Comparison of ENCODE assay signal across 12 cellular contexts in the genomic region with DNA sequence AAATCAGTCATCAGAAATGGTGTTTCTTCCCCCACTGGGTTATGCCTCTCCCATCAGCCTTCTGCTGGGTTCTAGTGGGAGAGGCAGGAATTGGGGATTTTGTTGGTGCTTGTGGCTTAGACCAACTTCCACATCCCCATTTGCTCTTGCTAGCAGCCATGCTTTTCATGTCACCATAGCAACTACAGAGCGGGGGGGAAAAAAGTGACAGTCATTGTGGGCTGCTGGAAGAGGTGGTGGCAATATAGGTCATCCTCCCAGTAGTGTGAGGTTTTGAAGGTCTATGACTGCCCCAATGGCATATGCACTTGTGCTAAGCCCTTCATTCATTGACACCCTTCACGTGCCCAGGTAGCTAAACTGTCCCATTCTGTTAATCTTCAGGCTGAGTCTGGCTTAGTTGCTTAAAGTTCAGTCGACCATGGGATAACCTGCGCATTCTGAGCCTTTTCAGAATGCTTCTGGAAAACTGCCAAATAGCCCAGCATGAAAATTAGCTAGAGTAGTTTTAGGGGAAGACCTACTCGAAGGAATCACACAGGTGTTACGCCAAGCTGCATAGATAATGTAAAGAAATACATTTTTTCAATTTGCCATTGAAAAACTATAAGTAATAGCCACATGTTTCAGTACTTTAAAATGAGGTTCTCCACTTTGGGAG. TPM values are rescaled to one million over a fixed set of nuclear protein-coding genes. Genes with fewer than 3 reads are reported as not detected.
DNase-seq lines count a peak whose midpoint lies in the region; ATAC-seq, FAIRE-seq and TF ChIP-seq lines count a peak whose summit lies in the region.
"Had no signal": no experiment of that assay in that cellular context is flagged by ENCODE, and none has a peak within 500 bp of the region (broad histone marks: within the 10 kb centered on the region; RNA-seq: fewer than 3 reads in every experiment).

No MANE protein-coding gene starts in this region.

- no peak overlapping the region for H2BK5ac ChIP-seq in H1 (ENCODE audit: low read depth, low read length)

- H3K27ac ChIP-seq in H1 (ENCODE audit: low read depth, low read length) (no peak overlapping the region), body of pancreas (no peak overlapping the region)
- H3K27ac ChIP-seq: gastroesophageal sphincter, sigmoid colon had no signal

- no peaks in the 10 kb centered on the region for H3K79me2 ChIP-seq in H1 (ENCODE audit: control insufficient read depth in 1 of 2, insufficient read depth in 2 of 2, low read length in 2 of 2)

- POLR2A ChIA-PET in H1 (lab: Charles Lee; ENCODE audit: partially characterized antibody): interaction anchor here (1.3 kb wide), 1 partner anchor 9 kb away, joined by 4 read pairs; no protein-coding TSS in a partner anchor

- no peaks in the 10 kb centered on the region for H3K79me1 ChIP-seq in H1 (ENCODE audit: low read depth, low read length)

- H3K23me2 ChIP-seq in H1 (ENCODE audit: low read depth, low read length): peaks cover 2% of the 10 kb centered on the region; the same call in 1 of the 2 replicates

- H3K9me3 ChIP-seq in H1 (ENCODE audit: insufficient read depth in 2 of 2, low read depth in 1 of 2, low read length in 1 of 2): no peaks in the 10 kb centered on the region
- no peaks in the 10 kb centered on the region for H3K9me3 ChIP-seq in body of pancreas
- H3K9me3 ChIP-seq: Caco-2, gastroesophageal sphincter, sigmoid colon had no signal

- no peak overlapping the region for H4K8ac ChIP-seq in H1 (ENCODE audit: extremely low read depth, insufficient read depth, low read length)

- no peaks in the 10 kb centered on the region for H4K20me1 ChIP-seq in H1 (replicated peaks in 1 of 2; ENCODE audit: control insufficient read depth in 1 of 2, insufficient read depth in 2 of 2, low read length in 2 of 2)

- TF ChIP-seq RAD21 in H1 (IDR thresholded peaks at IDR 0.05 in 1 of 2, conservative IDR thresholded peaks at IDR 0.05 in 1 of 2; ENCODE audit: low read depth in 2 of 2, low read length in 2 of 2): no peak

- H3K4me1 ChIP-seq in H1 (replicated peaks in 1 of 4; ENCODE audit: control insufficient read depth in 3 of 4, insufficient read depth in 4 of 4, low read length in 3 of 4): peaks cover 3 to 24% (median 16%) of the 10 kb centered on the region in 4 experiments; a peak in 4 of 7 replicates
- no peaks in the 10 kb centered on the region for H3K4me1 ChIP-seq in body of pancreas

- FAIRE-seq in H1 (lab: Jason Lieb, UNC): no peak

- H2BK120ac ChIP-seq in H1 (replicated peaks; ENCODE audit: low read depth, low read length): no peak overlapping the region

- intact Hi-C loops in body of pancreas (cut with DNase I): no loop called here

- in situ Hi-C loops in Caki2 (cut with HindIII; ENCODE audit: low pct_unique_long_range_greater_than_20kb, low sequenced_read_pairs): no loop called here

- no peak for TF ChIP-seq POLR2A in H1 (IDR thresholded peaks at IDR 0.05; ENCODE audit: control extremely low read depth in 1 of 2, low read depth in 2 of 2, low read length in 2 of 2)
- TF ChIP-seq POLR2A in body of pancreas (IDR thresholded peaks at IDR 0.05): no peak

- no peak overlapping the region for H4K5ac ChIP-seq in H1 (ENCODE audit: insufficient read length, low read depth, low read length)

- CTCF ChIA-PET in H1 (lab: Charles Lee; ENCODE audit: partially characterized antibody): interaction anchor here (3.3 kb wide), 1 partner anchor 30 kb away, joined by 10 read pairs; no protein-coding TSS in a partner anchor

- no peak overlapping the region for H3K14ac ChIP-seq in H1 (ENCODE audit: insufficient read length)

- no peak overlapping the region for H3K18ac ChIP-seq in H1 (ENCODE audit: extremely low read depth, low read length)

- no peak overlapping the region for H2AFZ ChIP-seq in H1 (ENCODE audit: low read length)

- 97% methylated on average over 6 of the region's 6 CpGs; no CpG with 5 or more reads in 1 of the 2 experiments for WGBS in H1 (ENCODE audit: extremely low coverage in 1 of 2, insufficient coverage in 1 of 2, insufficient read length in 1 of 2, insufficient replicate concordance in 2 of 2, low coverage in 1 of 2, low lambda C conversion rate in 2 of 2, missing lambda C conversion rate in 1 of 2), 2 experiments
- 83 to 90% methylated on average over 6 of the region's 6 CpGs for WGBS in body of pancreas, 2 donors

- ATAC-seq in HG02610 (IDR thresholded peaks at IDR 0.05; ENCODE audit: unreplicated experiment) (peak; percentile 58), body of pancreas (no peak)
- ATAC-seq: gastroesophageal sphincter had no signal

- H2BK15ac ChIP-seq in H1 (ENCODE audit: low read length): no peak overlapping the region

- no peak for TF ChIP-seq CTCF in H1 (IDR thresholded peaks at IDR 0.05; ENCODE audit: control extremely low read depth in 1 of 3, insufficient read depth in 1 of 3, low read depth in 1 of 3, low read length in 3 of 3)
- no peak for TF ChIP-seq CTCF in body of pancreas (IDR thresholded peaks at IDR 0.05)

- H3K4me3 ChIP-seq in H1 (ENCODE audit: extremely low read depth in 1 of 4, insufficient read depth in 2 of 4, low read depth in 3 of 4, low read length in 4 of 4) (no peak overlapping the region), body of pancreas (no peak overlapping the region)
- H3K4me3 ChIP-seq: gastroesophageal sphincter, sigmoid colon had no signal

- peaks cover 0 to 3% (median 0%) of the 10 kb centered on the region in 4 experiments; a peak in 1 of 8 replicates for H3K36me3 ChIP-seq in H1 (ENCODE audit: control insufficient read depth in 2 of 4, insufficient read depth in 4 of 4, low read length in 3 of 4)
- H3K36me3 ChIP-seq in body of pancreas (replicated peaks in 1 of 2; ENCODE audit: insufficient read depth in 1 of 2, low read depth in 2 of 2): no peaks in the 10 kb centered on the region
- H3K36me3 ChIP-seq: gastroesophageal sphincter, sigmoid colon had no signal

- no peak overlapping the region for H3K4ac ChIP-seq in H1 (replicated peaks; ENCODE audit: insufficient read length, low read depth, low read length)

- H3K56ac ChIP-seq in H1 (replicated peaks; ENCODE audit: insufficient read length, low read depth, low read length): no peak overlapping the region

- no peak overlapping the region for H3K23ac ChIP-seq in H1 (ENCODE audit: insufficient read length)

- no peaks in the 10 kb centered on the region; a peak in 1 of 7 replicates for H3K27me3 ChIP-seq in H1 (replicated peaks in 1 of 4; ENCODE audit: control insufficient read depth in 3 of 4, extremely low read depth in 1 of 4, insufficient read depth in 3 of 4, low read length in 3 of 4)
- H3K27me3 ChIP-seq in body of pancreas: no peaks in the 10 kb centered on the region
- H3K27me3 ChIP-seq: gastroesophageal sphincter, sigmoid colon had no signal

- H2AK5ac ChIP-seq in H1 (ENCODE audit: low read depth, low read length): no peak overlapping the region

- peak overlapping the region; percentile 23; the same call in 1 of the 2 replicates for H2BK12ac ChIP-seq in H1 (ENCODE audit: low read depth, low read length)

- no peak overlapping the region for H3K4me2 ChIP-seq in H1 (ENCODE audit: insufficient read depth in 1 of 2, low read depth in 2 of 2, low read length in 2 of 2)

- DNase-seq in Caki2 (ENCODE audit: low read depth): peak; percentile 51
- peak; percentile 33 for DNase-seq in NCI-H345 (lab: John Stamatoyannopoulos, UW)
- DNase-seq in H1 (ENCODE audit: low read depth in 1 of 2, low spot score in 2 of 2): peak in 1 of 2 experiments; percentile 46
- no peak for DNase-seq in body of pancreas
- no peak for DNase-seq in activated CD8-positive, alpha-beta memory T cell treated with anti-CD3 and anti-CD28 coated beads, Interleukin-2, amount 50 U/mL, for 48 hours
- DNase-seq in NCI-H1436 (lab: John Stamatoyannopoulos, UW): no peak
- DNase-seq in LoVo (ENCODE audit: low spot score): no peak
- DNase-seq: Caco-2; central memory CD4-positive, alpha-beta T cell; sigmoid colon had no signal

- H3K9ac ChIP-seq in H1 (replicated peaks in 1 of 4; ENCODE audit: extremely low read depth in 1 of 4, low read depth in 3 of 4, low read length in 3 of 4): no peak overlapping the region

- TF ChIP-seq EP300 in H1 (IDR thresholded peaks at IDR 0.05; ENCODE audit: borderline replicate concordance in 1 of 2, low read depth in 2 of 2, low read length in 2 of 2): no peak

- H4K91ac ChIP-seq in H1 (replicated peaks; ENCODE audit: insufficient read length, low read length): no peak overlapping the region

- no peak overlapping the region for H2BK20ac ChIP-seq in H1 (ENCODE audit: low read length)

TF ChIP-seq in H1, 55 proteins besides CTCF, POLR2A, EP300 and RAD21:
- TF ChIP-seq, protein P1, sequence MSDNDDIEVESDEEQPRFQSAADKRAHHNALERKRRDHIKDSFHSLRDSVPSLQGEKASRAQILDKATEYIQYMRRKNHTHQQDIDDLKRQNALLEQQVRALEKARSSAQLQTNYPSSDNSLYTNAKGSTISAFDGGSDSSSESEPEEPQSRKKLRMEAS (IDR thresholded peaks at IDR 0.05): no peak
- TF ChIP-seq JUN (IDR thresholded peaks at IDR 0.05; ENCODE audit: low read depth, low read length) (no peak), CBX5 (IDR thresholded peaks at IDR 0.05; ENCODE audit: low read depth, low read length) (no peak), MAFK (IDR thresholded peaks at IDR 0.05; ENCODE audit: low read depth, low read length) (no peak), TEAD4 (IDR thresholded peaks at IDR 0.05; ENCODE audit: low read depth, low read length) (no peak), POLR2AphosphoS5 (IDR thresholded peaks at IDR 0.05; ENCODE audit: low read depth, low read length) (no peak), RXRA (IDR thresholded peaks at IDR 0.05; ENCODE audit: insufficient read depth, low read depth, low read length) (no peak), NRF1 (IDR thresholded peaks at IDR 0.05; ENCODE audit: low read depth, low read length) (no peak)

RNA-seq across cellular contexts. Expression of a gene that starts 53.7 kb away (rescaled TPM):
- total RNA-seq in Caki2 (2014; rRNA removed; shearing (Covaris generic); ENCODE audit: low replicate concordance): 1.6 and 4.5 TPM in 2 replicates
- total RNA-seq in H1 (2021; fragmentation: NEBNext Ultra II Directional; extraction: Animal tissue kit (Norgen Biotek cat#: 25700)): 30.6 and 31.8 TPM in 2 replicates
- polyA plus RNA-seq in H1 (2011; rRNA removed): 12.2 and 12.7 TPM in 2 replicates
- polyA plus RNA-seq in H1 (2011; cell fraction: cytosol; rRNA removed): 18.4 TPM
- polyA plus RNA-seq in H1 (2011; cell fraction: nucleus; rRNA removed): 10.8 TPM
- polyA plus RNA-seq in H1 (2012, experiment 1 of 2): 16.4 to 28.6 TPM (median 19.6 TPM) in 4 replicates
- 3.4 TPM for polyA plus RNA-seq in H1 (2012, experiment 2 of 2)
- polyA plus RNA-seq in H1 (2013, experiment 1 of 2): 24.0 TPM
- 21.0 TPM for polyA plus RNA-seq in H1 (2013, experiment 2 of 2)
- polyA minus RNA-seq in H1 (2011; rRNA and poly(A)+ RNA removed): 16.5 and 21.8 TPM in 2 replicates
- polyA minus RNA-seq in H1 (2011; cell fraction: cytosol; rRNA and poly(A)+ RNA removed): 14.5 TPM
- 60.4 TPM for polyA minus RNA-seq in H1 (2011; cell fraction: nucleus; rRNA and poly(A)+ RNA removed)
- 10 to 100 TPM; 24.1 to 28.7 TPM for total RNA-seq in body of pancreas

Comparison
In these comparisons a context has a peak if more than half of its experiments do, and no peak if none do; other contexts are left out.
1. DNase-seq: peak in Caki2 (single experiment) and NCI-H345 (single experiment); none in body of pancreas (0 of 4), activated CD8-positive, alpha-beta memory T cell treated with anti-CD3 and anti-CD28 coated beads, Interleukin-2, amount 50 U/mL, for 48 hours (single experiment), NCI-H1436 (single experiment) and LoVo (single experiment).